Comparison of ENCODE assay signal across 16 cellular contexts in genomic region chr3:13116426-13116825, GRCh38. TPM values are rescaled to one million over a fixed set of nuclear protein-coding genes. Genes with fewer than 3 reads are reported as not detected.
DNase-seq lines count a peak whose midpoint lies in the region; ATAC-seq and TF ChIP-seq lines count a peak whose summit lies in the region.
"Had no signal": no experiment of that assay in that cellular context is flagged by ENCODE, and none has a peak within 500 bp of the region (broad histone marks: within the 10 kb centered on the region; RNA-seq: fewer than 3 reads in every experiment).

No MANE protein-coding gene starts in this region.

- H3K4me1 ChIP-seq in RWPE2 (ENCODE audit: insufficient read depth, poor library complexity, severe bottlenecking) (peaks cover under 1% of the 10 kb centered on the region), lower lobe of right lung (peaks cover 6% of the 10 kb centered on the region), gastroesophageal sphincter (no peaks in the 10 kb centered on the region)

- H3K4me3 Mint-ChIP-seq in activated naive CD8-positive, alpha-beta T cell treated with anti-CD3 and anti-CD28 coated beads, Interleukin-2, amount 10 ng/mL, durations not matched to agents 7 days and 5 days: no peak overlapping the region
- no peak overlapping the region for H3K4me3 Mint-ChIP-seq in activated naive CD8-positive, alpha-beta T cell treated with anti-CD3 and anti-CD28 coated beads, Interleukin-2, amount 50 U/mL, for 24 hours
- H3K4me3 Mint-ChIP-seq in T-helper 2 cell treated with Interferon-gamma antibody and Interleukin-4, amounts not matched to agents 5 μg/mL and 100 μg/mL, for 36 hours: no peak overlapping the region
- H3K4me3 Mint-ChIP-seq: CD4-positive, alpha-beta T cell; GM23338 had no signal

- H3K36me3 ChIP-seq in RWPE2 (ENCODE audit: low read depth) (no peaks in the 10 kb centered on the region), lower lobe of right lung (no peaks in the 10 kb centered on the region), gastroesophageal sphincter (no peaks in the 10 kb centered on the region)
- H3K36me3 ChIP-seq: BLaER1 treated with 17β-estradiol and CSF1 and Interleukin-3, amounts not matched to agents 10 nM and 100 nM had no signal

- WGBS in gastroesophageal sphincter (ENCODE audit: low coverage in 1 of 2), 2 donors: 66 to 74% methylated on average over 5 to 6 of the region's 8 CpGs

- POLR2A ChIA-PET in activated naive CD8-positive, alpha-beta T cell treated with anti-CD3 and anti-CD28 coated beads, Interleukin-2, amount 10 ng/mL, durations not matched to agents 7 days and 5 days (lab: Charles Lee): no interaction called here

- no peak overlapping the region for H3K4me3 ChIP-seq in RWPE2 (ENCODE audit: severe bottlenecking)
- H3K4me3 ChIP-seq in lower lobe of right lung: no peak overlapping the region
- H3K4me3 ChIP-seq in gastroesophageal sphincter: no peak overlapping the region
- H3K4me3 ChIP-seq: BLaER1 treated with 17β-estradiol and CSF1 and Interleukin-3, amounts not matched to agents 10 nM and 100 nM; GM12878; GM23338 had no signal

- ATAC-seq in activated naive CD8-positive, alpha-beta T cell treated with anti-CD3 and anti-CD28 coated beads, Interleukin-2, amount 10 ng/mL, durations not matched to agents 7 days and 5 days (ENCODE audit: low read depth): no peak
- no peak for ATAC-seq in activated naive CD8-positive, alpha-beta T cell treated with anti-CD3 and anti-CD28 coated beads, Interleukin-2, amount 50 U/mL, for 24 hours
- ATAC-seq in RWPE2 (ENCODE audit: low read depth) (no peak), lower lobe of right lung (no peak), gastroesophageal sphincter (no peak), GM18502 (IDR thresholded peaks at IDR 0.05; ENCODE audit: poor library complexity, unreplicated experiment) (no peak)
- ATAC-seq: GM12878, GM23338 had no signal

- H3K4me1 Mint-ChIP-seq in activated naive CD8-positive, alpha-beta T cell treated with anti-CD3 and anti-CD28 coated beads, Interleukin-2, amount 10 ng/mL, durations not matched to agents 7 days and 5 days: no peaks in the 10 kb centered on the region
- peaks cover 7% of the 10 kb centered on the region for H3K4me1 Mint-ChIP-seq in activated naive CD8-positive, alpha-beta T cell treated with anti-CD3 and anti-CD28 coated beads, Interleukin-2, amount 50 U/mL, for 24 hours
- H3K4me1 Mint-ChIP-seq in T-helper 2 cell treated with Interferon-gamma antibody and Interleukin-4, amounts not matched to agents 5 μg/mL and 100 μg/mL, for 36 hours (ENCODE audit: low read depth): no peaks in the 10 kb centered on the region

- DNase-seq in activated naive CD8-positive, alpha-beta T cell treated with anti-CD3 and anti-CD28 coated beads, Interleukin-2, amount 10 ng/mL, durations not matched to agents 7 days and 5 days: peak; percentile 2
- DNase-seq in activated naive CD8-positive, alpha-beta T cell treated with anti-CD3 and anti-CD28 coated beads, Interleukin-2, amount 50 U/mL, for 24 hours: no peak
- peak; percentile 15 for DNase-seq in RWPE2 (ENCODE audit: low spot score)
- DNase-seq in lower lobe of right lung: peak; percentile 6
- no peak for DNase-seq in T-helper 2 cell treated with Interferon-gamma antibody and Interleukin-4, amounts not matched to agents 5 μg/mL and 100 μg/mL, for 36 hours (ENCODE audit: low spot score)
- DNase-seq: 8988T; AML-193; Calu3; CD4-positive, alpha-beta T cell; DMS79; H7 had no signal

- no peak for TF ChIP-seq POLR2A in gastroesophageal sphincter (IDR thresholded peaks at IDR 0.05)

- H3K27me3 ChIP-seq in RWPE2 (ENCODE audit: insufficient read depth, poor library complexity, severe bottlenecking) (no peaks in the 10 kb centered on the region), lower lobe of right lung (ENCODE audit: low read depth) (peaks cover 8% of the 10 kb centered on the region), gastroesophageal sphincter (peaks cover 52% of the 10 kb centered on the region)
- H3K27me3 ChIP-seq: BLaER1 treated with 17β-estradiol and CSF1 and Interleukin-3, amounts not matched to agents 10 nM and 100 nM had no signal

- no peak overlapping the region for H3K27ac ChIP-seq in RWPE2 (ENCODE audit: poor library complexity, severe bottlenecking)
- H3K27ac ChIP-seq in lower lobe of right lung: no peak overlapping the region
- H3K27ac ChIP-seq in gastroesophageal sphincter: no peak overlapping the region
- H3K27ac ChIP-seq: BLaER1 treated with 17β-estradiol and CSF1 and Interleukin-3, amounts not matched to agents 10 nM and 100 nM had no signal

- TF ChIP-seq CTCF in RWPE2 (IDR thresholded peaks at IDR 0.05; ENCODE audit: poor library complexity, severe bottlenecking): no peak
- no peak for TF ChIP-seq CTCF in lower lobe of right lung (IDR thresholded peaks at IDR 0.05)
- TF ChIP-seq CTCF in gastroesophageal sphincter (IDR thresholded peaks at IDR 0.05): no peak

- H3K9me3 ChIP-seq in RWPE2 (ENCODE audit: severe bottlenecking) (no peaks in the 10 kb centered on the region), lower lobe of right lung (no peaks in the 10 kb centered on the region), gastroesophageal sphincter (no peaks in the 10 kb centered on the region)
- H3K9me3 ChIP-seq: BLaER1 treated with 17β-estradiol and CSF1 and Interleukin-3, amounts not matched to agents 10 nM and 100 nM had no signal

- no peaks in the 10 kb centered on the region for H3K27me3 Mint-ChIP-seq in activated naive CD8-positive, alpha-beta T cell treated with anti-CD3 and anti-CD28 coated beads, Interleukin-2, amount 10 ng/mL, durations not matched to agents 7 days and 5 days
- no peaks in the 10 kb centered on the region for H3K27me3 Mint-ChIP-seq in activated naive CD8-positive, alpha-beta T cell treated with anti-CD3 and anti-CD28 coated beads, Interleukin-2, amount 50 U/mL, for 24 hours
- H3K27me3 Mint-ChIP-seq in T-helper 2 cell treated with Interferon-gamma antibody and Interleukin-4, amounts not matched to agents 5 μg/mL and 100 μg/mL, for 36 hours (ENCODE audit: low read depth): peaks cover 2% of the 10 kb centered on the region
- H3K27me3 Mint-ChIP-seq: CD4-positive, alpha-beta T cell had no signal

- intact Hi-C loops in lower lobe of right lung (cut with DNase I): no loop called here

- no peak for TF ChIP-seq EP300 in gastroesophageal sphincter (IDR thresholded peaks at IDR 0.05)

- no peaks in the 10 kb centered on the region for H3K36me3 Mint-ChIP-seq in activated naive CD8-positive, alpha-beta T cell treated with anti-CD3 and anti-CD28 coated beads, Interleukin-2, amount 10 ng/mL, durations not matched to agents 7 days and 5 days
- no peaks in the 10 kb centered on the region for H3K36me3 Mint-ChIP-seq in activated naive CD8-positive, alpha-beta T cell treated with anti-CD3 and anti-CD28 coated beads, Interleukin-2, amount 50 U/mL, for 24 hours (ENCODE audit: low read depth)
- H3K36me3 Mint-ChIP-seq in T-helper 2 cell treated with Interferon-gamma antibody and Interleukin-4, amounts not matched to agents 5 μg/mL and 100 μg/mL, for 36 hours (ENCODE audit: low read depth): no peaks in the 10 kb centered on the region

- no peaks in the 10 kb centered on the region for H3K9me3 Mint-ChIP-seq in activated naive CD8-positive, alpha-beta T cell treated with anti-CD3 and anti-CD28 coated beads, Interleukin-2, amount 10 ng/mL, durations not matched to agents 7 days and 5 days
- no peaks in the 10 kb centered on the region for H3K9me3 Mint-ChIP-seq in activated naive CD8-positive, alpha-beta T cell treated with anti-CD3 and anti-CD28 coated beads, Interleukin-2, amount 50 U/mL, for 24 hours
- no peaks in the 10 kb centered on the region for H3K9me3 Mint-ChIP-seq in T-helper 2 cell treated with Interferon-gamma antibody and Interleukin-4, amounts not matched to agents 5 μg/mL and 100 μg/mL, for 36 hours
- H3K9me3 Mint-ChIP-seq: CD4-positive, alpha-beta T cell; GM23338 had no signal

- no peak overlapping the region for H3K27ac Mint-ChIP-seq in activated naive CD8-positive, alpha-beta T cell treated with anti-CD3 and anti-CD28 coated beads, Interleukin-2, amount 10 ng/mL, durations not matched to agents 7 days and 5 days
- no peak overlapping the region for H3K27ac Mint-ChIP-seq in activated naive CD8-positive, alpha-beta T cell treated with anti-CD3 and anti-CD28 coated beads, Interleukin-2, amount 50 U/mL, for 24 hours
- H3K27ac Mint-ChIP-seq in T-helper 2 cell treated with Interferon-gamma antibody and Interleukin-4, amounts not matched to agents 5 μg/mL and 100 μg/mL, for 36 hours: no peak overlapping the region
- H3K27ac Mint-ChIP-seq: CD4-positive, alpha-beta T cell; GM23338 had no signal

RNA-seq across cellular contexts. Expression of gene IQSEC1, which starts 43.2 kb away (rescaled TPM):
- total RNA-seq in activated naive CD8-positive, alpha-beta T cell treated with anti-CD3 and anti-CD28 coated beads, Interleukin-2, amount 10 ng/mL, durations not matched to agents 7 days and 5 days: 10 to 100 TPM; 59.5 to 64.6 TPM
- total RNA-seq in lower lobe of right lung (82.3 TPM), gastroesophageal sphincter (100 to 1,000 TPM in 1 of 4 donors, 10 to 100 TPM in 3; 49.5 to 104 (median 61.7) TPM)

Comparison
In these comparisons a context has a peak if more than half of its experiments do, and no peak if none do; other contexts are left out.
1. DNase-seq: peak in activated naive CD8-positive, alpha-beta T cell treated with anti-CD3 and anti-CD28 coated beads, Interleukin-2, amount 10 ng/mL, durations not matched to agents 7 days and 5 days (single experiment), RWPE2 (single experiment) and lower lobe of right lung (single experiment); none in activated naive CD8-positive, alpha-beta T cell treated with anti-CD3 and anti-CD28 coated beads, Interleukin-2, amount 50 U/mL, for 24 hours (single experiment) and T-helper 2 cell treated with Interferon-gamma antibody and Interleukin-4, amounts not matched to agents 5 μg/mL and 100 μg/mL, for 36 hours (single experiment).